Comparison of ENCODE assay signal across 27 cellular contexts in genomic region chr13:107104631-107105030, GRCh38.
"Had no signal": no experiment of that assay in that cellular context is flagged by ENCODE, and none has a peak within 500 bp of the region (broad histone marks: within the 10 kb centered on the region; RNA-seq: fewer than 3 reads in every experiment).

No MANE protein-coding gene starts in this region.

- H3K4me3 ChIP-seq: dorsolateral prefrontal cortex, gastrocnemius medialis, left ventricle myocardium inferior, ovary, prostate gland, tibial artery had no signal

- H3K9me3 Mint-ChIP-seq: activated T-helper 2 cell treated with anti-CD3 and anti-CD28 coated beads, Interferon-gamma antibody, Interleukin-2, Interleukin-4, amounts not matched to agents 10 μg/mL and 5 μg/mL and 100 μg/mL, durations not matched to agents 14 hours and 24 hours and 36 hours had no signal

- H3K27ac Mint-ChIP-seq: activated naive CD8-positive, alpha-beta T cell; activated T-helper 2 cell treated with anti-CD3 and anti-CD28 coated beads, Interferon-gamma antibody, Interleukin-2, Interleukin-4, amounts not matched to agents 10 μg/mL and 5 μg/mL and 100 μg/mL, durations not matched to agents 14 hours and 24 hours and 36 hours; brain; effector memory CD8-positive, alpha-beta T cell; naive thymus-derived CD8-positive, alpha-beta T cell; stimulated activated effector memory CD8-positive, alpha-beta T cell treated with anti-CD3 and anti-CD28 coated beads, Interleukin-12 subunit alpha, Interleukin-12 subunit beta, amount 100 ng/mL, for 72 hours; stimulated activated naive CD8-positive, alpha-beta T cell treated with anti-CD3 and anti-CD28 coated beads, Interleukin-15, amount 100 ng/mL, for 72 hours; T-helper 1 cell treated with Interleukin-12 subunit alpha and Interleukin-12 subunit beta and Interleukin-4 antibody, amounts not matched to agents 30 μg/mL and 1 μg/mL, for 36 hours; WTC11 had no signal

- H3K36me3 Mint-ChIP-seq: activated naive CD8-positive, alpha-beta T cell; naive thymus-derived CD8-positive, alpha-beta T cell; stimulated activated effector memory CD8-positive, alpha-beta T cell treated with anti-CD3 and anti-CD28 coated beads, Interleukin-12 subunit alpha, Interleukin-12 subunit beta, amount 100 ng/mL, for 72 hours had no signal

- DNase-seq: activated CD4-positive, alpha-beta T cell treated with anti-CD3 and anti-CD28 coated beads, Interleukin-2, amount 50 U/mL, for 4 hours; activated CD8-positive, alpha-beta memory T cell treated with anti-CD3 and anti-CD28 coated beads for 24 hours; activated CD8-positive, alpha-beta memory T cell treated with anti-CD3 and anti-CD28 coated beads, Interleukin-2, amount 50 U/mL, for 48 hours; activated naive CD4-positive, alpha-beta T cell; activated T-cell treated with anti-CD3 and anti-CD28 coated beads, Interleukin-2, amount 50 U/mL, for 4 hours; amniotic stem cell; caudate nucleus; dorsolateral prefrontal cortex; effector memory CD8-positive, alpha-beta T cell; gastrocnemius medialis; hippocampal formation; left ventricle myocardium inferior; naive thymus-derived CD8-positive, alpha-beta T cell; ovary; right cardiac atrium; stimulated activated CD4-positive, alpha-beta T cell treated with anti-CD3 and anti-CD28 coated beads, Interleukin-1b, Interleukin-23, amount 100 ng/mL, for 48 hours; stimulated activated naive CD8-positive, alpha-beta T cell treated with anti-CD3 and anti-CD28 coated beads, Interleukin-15, amount 100 ng/mL, for 72 hours; T1000; tibial artery had no signal

- H3K4me1 Mint-ChIP-seq: brain; naive thymus-derived CD8-positive, alpha-beta T cell; stimulated activated effector memory CD8-positive, alpha-beta T cell treated with anti-CD3 and anti-CD28 coated beads, Interleukin-12 subunit alpha, Interleukin-12 subunit beta, amount 100 ng/mL, for 72 hours; stimulated activated naive CD8-positive, alpha-beta T cell treated with anti-CD3 and anti-CD28 coated beads, Interleukin-15, amount 100 ng/mL, for 72 hours; WTC11 had no signal

- H3K36me3 ChIP-seq: gastrocnemius medialis, left ventricle myocardium inferior, ovary, prostate gland, tibial artery had no signal

- H3K4me3 Mint-ChIP-seq: activated naive CD8-positive, alpha-beta T cell; activated T-cell treated with anti-CD3 and anti-CD28 coated beads, Interleukin-2, amount 50 U/mL, for 4 hours; brain; effector memory CD8-positive, alpha-beta T cell; naive thymus-derived CD8-positive, alpha-beta T cell; stimulated activated effector memory CD8-positive, alpha-beta T cell treated with anti-CD3 and anti-CD28 coated beads, Interleukin-12 subunit alpha, Interleukin-12 subunit beta, amount 100 ng/mL, for 72 hours; stimulated activated naive CD8-positive, alpha-beta T cell treated with anti-CD3 and anti-CD28 coated beads, Interleukin-15, amount 100 ng/mL, for 72 hours; T-helper 1 cell treated with Interleukin-12 subunit alpha and Interleukin-12 subunit beta and Interleukin-4 antibody, amounts not matched to agents 30 μg/mL and 1 μg/mL, for 36 hours; WTC11 had no signal

- ATAC-seq: activated T-cell treated with anti-CD3 and anti-CD28 coated beads, Interleukin-2, amount 50 U/mL, for 4 hours; effector memory CD8-positive, alpha-beta T cell; esophagus mucosa; gastrocnemius medialis; naive thymus-derived CD8-positive, alpha-beta T cell; right cardiac atrium; stimulated activated effector memory CD8-positive, alpha-beta T cell treated with anti-CD3 and anti-CD28 coated beads, Interleukin-12 subunit alpha, Interleukin-12 subunit beta, amount 100 ng/mL, for 72 hours; stimulated activated naive CD8-positive, alpha-beta T cell treated with anti-CD3 and anti-CD28 coated beads, Interleukin-15, amount 100 ng/mL, for 72 hours; WTC11 had no signal

- H3K9me3 ChIP-seq: gastrocnemius medialis, ovary, prostate gland had no signal

- H3K27me3 Mint-ChIP-seq: activated naive CD8-positive, alpha-beta T cell; effector memory CD8-positive, alpha-beta T cell; naive thymus-derived CD8-positive, alpha-beta T cell; stimulated activated naive CD8-positive, alpha-beta T cell treated with anti-CD3 and anti-CD28 coated beads, Interleukin-15, amount 100 ng/mL, for 72 hours had no signal

- H3K27me3 ChIP-seq: dorsolateral prefrontal cortex, gastrocnemius medialis, ovary, tibial artery had no signal

- H3K4me1 ChIP-seq: gastrocnemius medialis, left ventricle myocardium inferior, prostate gland, tibial artery had no signal
